In the genomic region with DNA sequence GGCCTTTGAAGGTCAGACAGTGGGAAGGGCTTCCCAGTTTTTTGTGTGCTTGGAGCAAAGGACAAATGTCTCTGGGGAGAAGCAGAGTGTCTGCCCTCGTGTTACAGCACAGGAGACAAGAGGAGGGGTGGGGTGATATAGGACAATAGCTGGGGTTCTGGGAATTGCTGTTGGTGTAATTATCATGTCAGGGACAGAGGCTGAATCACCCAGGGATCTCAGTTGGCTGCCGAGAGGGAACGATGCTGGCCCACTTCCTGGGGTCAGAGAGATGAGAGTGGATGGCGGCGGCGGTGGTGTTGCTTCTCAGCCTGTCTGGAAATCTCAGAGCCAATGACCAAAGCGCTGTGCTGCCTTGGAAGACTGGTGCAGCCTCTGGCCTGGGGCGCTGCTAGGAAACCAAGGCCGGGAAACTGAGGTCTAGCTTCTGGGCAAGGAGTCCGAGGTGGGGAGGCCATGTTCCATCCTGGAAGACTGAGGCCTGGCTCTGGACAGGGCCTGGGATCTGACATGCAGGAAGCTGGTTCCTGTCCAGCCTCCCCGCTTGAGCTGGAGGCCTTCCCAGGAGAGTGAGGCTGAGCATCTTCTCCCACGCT, we compare ENCODE assay signal across 1 cellular context.
TF ChIP-seq lines count a peak whose summit lies in the region.

No MANE protein-coding gene starts in this region.

TF ChIP-seq in H1, 55 proteins besides CTCF, POLR2A, EP300 and RAD21:
- TF ChIP-seq POU5F1 (IDR thresholded peaks at IDR 0.05; ENCODE audit: low read depth, low read length) (no peak), SIN3A (conservative IDR thresholded peaks at IDR 0.05 in 1 of 2, IDR thresholded peaks at IDR 0.05 in 1 of 2; ENCODE audit: low read depth in 1 of 2, low read length in 2 of 2) (no peak), EGR1 (IDR thresholded peaks at IDR 0.05; ENCODE audit: borderline replicate concordance, low read depth, low read length) (no peak), TCF12 (IDR thresholded peaks at IDR 0.05; ENCODE audit: low read depth, low read length) (no peak), GTF2F1 (IDR thresholded peaks at IDR 0.05; ENCODE audit: borderline replicate concordance, low read depth, low read length) (no peak), KDM5A (IDR thresholded peaks at IDR 0.05; ENCODE audit: low read length) (no peak), MAFK (IDR thresholded peaks at IDR 0.05; ENCODE audit: low read depth, low read length) (no peak)
- TF ChIP-seq, protein P1, sequence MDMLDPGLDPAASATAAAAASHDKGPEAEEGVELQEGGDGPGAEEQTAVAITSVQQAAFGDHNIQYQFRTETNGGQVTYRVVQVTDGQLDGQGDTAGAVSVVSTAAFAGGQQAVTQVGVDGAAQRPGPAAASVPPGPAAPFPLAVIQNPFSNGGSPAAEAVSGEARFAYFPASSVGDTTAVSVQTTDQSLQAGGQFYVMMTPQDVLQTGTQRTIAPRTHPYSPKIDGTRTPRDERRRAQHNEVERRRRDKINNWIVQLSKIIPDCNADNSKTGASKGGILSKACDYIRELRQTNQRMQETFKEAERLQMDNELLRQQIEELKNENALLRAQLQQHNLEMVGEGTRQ (IDR thresholded peaks at IDR 0.05; ENCODE audit: low read length): no peak
- TF ChIP-seq, protein P2, sequence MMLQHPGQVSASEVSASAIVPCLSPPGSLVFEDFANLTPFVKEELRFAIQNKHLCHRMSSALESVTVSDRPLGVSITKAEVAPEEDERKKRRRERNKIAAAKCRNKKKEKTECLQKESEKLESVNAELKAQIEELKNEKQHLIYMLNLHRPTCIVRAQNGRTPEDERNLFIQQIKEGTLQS (IDR thresholded peaks at IDR 0.05; ENCODE audit: insufficient read depth, low read depth, low read length): no peak
- TF ChIP-seq, protein P3, sequence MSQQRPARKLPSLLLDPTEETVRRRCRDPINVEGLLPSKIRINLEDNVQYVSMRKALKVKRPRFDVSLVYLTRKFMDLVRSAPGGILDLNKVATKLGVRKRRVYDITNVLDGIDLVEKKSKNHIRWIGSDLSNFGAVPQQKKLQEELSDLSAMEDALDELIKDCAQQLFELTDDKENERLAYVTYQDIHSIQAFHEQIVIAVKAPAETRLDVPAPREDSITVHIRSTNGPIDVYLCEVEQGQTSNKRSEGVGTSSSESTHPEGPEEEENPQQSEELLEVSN (IDR thresholded peaks at IDR 0.05): no peak
